ENCODE assay signal across 1 cellular context in the genomic region with DNA sequence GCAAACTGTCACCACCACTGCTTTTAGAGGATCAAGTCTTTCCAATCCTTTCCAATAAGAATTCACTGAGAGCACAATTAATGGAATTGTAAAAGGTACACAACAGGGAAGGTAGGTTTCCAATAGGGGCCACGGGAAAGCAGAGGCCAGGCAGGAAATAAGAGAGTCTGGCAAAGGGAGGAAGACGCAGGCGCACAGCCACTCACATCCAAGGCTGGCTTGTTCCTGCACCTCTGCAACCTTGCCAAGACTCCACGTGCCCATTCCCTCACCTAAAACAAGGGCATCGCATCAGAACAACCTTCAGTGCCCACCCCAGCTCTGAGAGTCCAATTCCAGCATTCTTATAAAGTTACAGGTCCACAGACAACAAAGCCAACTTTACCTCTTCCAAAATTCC.
TF ChIP-seq lines count a peak whose summit lies in the region.

No MANE protein-coding gene starts in this region.

TF ChIP-seq in WTC11, 78 proteins besides CTCF, POLR2A, EP300 and RAD21 (continued from another document):
- no peak for TF ChIP-seq ZNF281 (CRISPR knock-in tag; IDR thresholded peaks at IDR 0.05)
- no peak for TF ChIP-seq HMGA2 (CRISPR knock-in tag; IDR thresholded peaks at IDR 0.05)
- no peak for TF ChIP-seq ZNF425 (CRISPR knock-in tag; conservative IDR thresholded peaks at IDR 0.05)
